In genomic region chr11:350723-351255, GRCh38 we compare ENCODE assay signal across 1 cellular context.
TF ChIP-seq lines count a peak whose summit lies in the region.

No MANE protein-coding gene starts in this region.

TF ChIP-seq in K562, 482 proteins besides CTCF, POLR2A, EP300 and RAD21 (continues in another document):
- TF ChIP-seq ZBTB7A (IDR thresholded peaks at IDR 0.05; ENCODE audit: borderline replicate concordance, control insufficient read depth, low read depth, low read length) (peak; percentile 68; the same call in 1 of the 2 replicates), KLF1 (tag; IDR thresholded peaks at IDR 0.05) (no peak), CXXC5 (CRISPR knock-in tag; IDR thresholded peaks at IDR 0.05) (peak; percentile 69), CBX3 (IDR thresholded peaks at IDR 0.05; ENCODE audit: borderline replicate concordance in 1 of 2, low read length in 2 of 2) (peak in 1 of 2 experiments; percentile 25; a peak in 1 of 3 replicates), FOXK2 (conservative IDR thresholded peaks at IDR 0.05 in 1 of 2, IDR thresholded peaks at IDR 0.05 in 1 of 2; ENCODE audit: low read depth in 2 of 2) (no peak), SMARCA4 (IDR thresholded peaks at IDR 0.05) (peak; percentile 60; the same call in 1 of the 2 replicates), DMBX1 (CRISPR knock-in tag; IDR thresholded peaks at IDR 0.05; ENCODE audit: borderline replicate concordance) (peak; percentile 61; the same call in 1 of the 2 replicates), HIVEP1 (CRISPR knock-in tag; IDR thresholded peaks at IDR 0.05) (peak; percentile 55; the same call in 1 of the 2 replicates), ZKSCAN8 (CRISPR knock-in tag; IDR thresholded peaks at IDR 0.05) (0 out of 2 replicates have a peak, but pooled peaks have one; percentile 71), DNMT1 (IDR thresholded peaks at IDR 0.05) (no peak), IFI16 (CRISPR knock-in tag; IDR thresholded peaks at IDR 0.05) (0 out of 2 replicates have a peak, but pooled peaks have one; percentile 39), ZBTB26 (CRISPR knock-in tag; IDR thresholded peaks at IDR 0.05) (no peak), ETV1 (tag; conservative IDR thresholded peaks at IDR 0.05; ENCODE audit: low read depth) (peak; percentile 31), ZNF165 (CRISPR knock-in tag; IDR thresholded peaks at IDR 0.05; ENCODE audit: borderline replicate concordance) (no peak), TBP (optimal IDR thresholded peaks at IDR 0.05; ENCODE audit: low read depth, low read length) (peak; percentile 38), NCOA2 (IDR thresholded peaks at IDR 0.05; ENCODE audit: partially characterized antibody in 2 of 2) (no peak), NFE2 (IDR thresholded peaks at IDR 0.05; ENCODE audit: low read depth) (no peak), ZBTB43 (CRISPR knock-in tag; IDR thresholded peaks at IDR 0.05) (no peak), HDAC1 (IDR thresholded peaks at IDR 0.05) (peak in 1 of 2 experiments; percentile 43; a peak in 1 of 4 replicates), HDAC2 (IDR thresholded peaks at IDR 0.05) (peak; percentile 45; the same call in 1 of the 2 replicates), THAP12 (CRISPR knock-in tag; IDR thresholded peaks at IDR 0.05) (no peak), ELF2 (CRISPR knock-in tag; IDR thresholded peaks at IDR 0.05) (0 out of 2 replicates have a peak, but pooled peaks have one; percentile 45), SMARCC2 (IDR thresholded peaks at IDR 0.05; ENCODE audit: low read depth) (peak; percentile 36; the same call in 1 of the 2 replicates), ZNF75A (CRISPR knock-in tag; IDR thresholded peaks at IDR 0.05) (peak; percentile 78; the same call in 1 of the 2 replicates), GATA2 (CRISPR knock-in tag; IDR thresholded peaks at IDR 0.05) (peak; percentile 71), MGA (IDR thresholded peaks at IDR 0.05) (peak; percentile 94), ZBTB17 (CRISPR knock-in tag; IDR thresholded peaks at IDR 0.05) (0 out of 2 replicates have a peak, but pooled peaks have one; percentile 19), MXI1 (IDR thresholded peaks at IDR 0.05; ENCODE audit: low read depth, low read length) (no peak), TRIM24 (IDR thresholded peaks at IDR 0.05) (no peak)
- TF ChIP-seq, protein P1, sequence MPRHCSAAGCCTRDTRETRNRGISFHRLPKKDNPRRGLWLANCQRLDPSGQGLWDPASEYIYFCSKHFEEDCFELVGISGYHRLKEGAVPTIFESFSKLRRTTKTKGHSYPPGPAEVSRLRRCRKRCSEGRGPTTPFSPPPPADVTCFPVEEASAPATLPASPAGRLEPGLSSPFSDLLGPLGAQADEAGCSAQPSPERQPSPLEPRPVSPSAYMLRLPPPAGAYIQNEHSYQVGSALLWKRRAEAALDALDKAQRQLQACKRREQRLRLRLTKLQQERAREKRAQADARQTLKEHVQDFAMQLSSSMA (CRISPR knock-in tag; IDR thresholded peaks at IDR 0.05), result no peak
- TF ChIP-seq, protein P2, sequence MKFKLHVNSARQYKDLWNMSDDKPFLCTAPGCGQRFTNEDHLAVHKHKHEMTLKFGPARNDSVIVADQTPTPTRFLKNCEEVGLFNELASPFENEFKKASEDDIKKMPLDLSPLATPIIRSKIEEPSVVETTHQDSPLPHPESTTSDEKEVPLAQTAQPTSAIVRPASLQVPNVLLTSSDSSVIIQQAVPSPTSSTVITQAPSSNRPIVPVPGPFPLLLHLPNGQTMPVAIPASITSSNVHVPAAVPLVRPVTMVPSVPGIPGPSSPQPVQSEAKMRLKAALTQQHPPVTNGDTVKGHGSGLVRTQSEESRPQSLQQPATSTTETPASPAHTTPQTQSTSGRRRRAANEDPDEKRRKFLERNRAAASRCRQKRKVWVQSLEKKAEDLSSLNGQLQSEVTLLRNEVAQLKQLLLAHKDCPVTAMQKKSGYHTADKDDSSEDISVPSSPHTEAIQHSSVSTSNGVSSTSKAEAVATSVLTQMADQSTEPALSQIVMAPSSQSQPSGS (CRISPR knock-in tag; IDR thresholded peaks at IDR 0.05), result no peak
- TF ChIP-seq, protein P3, sequence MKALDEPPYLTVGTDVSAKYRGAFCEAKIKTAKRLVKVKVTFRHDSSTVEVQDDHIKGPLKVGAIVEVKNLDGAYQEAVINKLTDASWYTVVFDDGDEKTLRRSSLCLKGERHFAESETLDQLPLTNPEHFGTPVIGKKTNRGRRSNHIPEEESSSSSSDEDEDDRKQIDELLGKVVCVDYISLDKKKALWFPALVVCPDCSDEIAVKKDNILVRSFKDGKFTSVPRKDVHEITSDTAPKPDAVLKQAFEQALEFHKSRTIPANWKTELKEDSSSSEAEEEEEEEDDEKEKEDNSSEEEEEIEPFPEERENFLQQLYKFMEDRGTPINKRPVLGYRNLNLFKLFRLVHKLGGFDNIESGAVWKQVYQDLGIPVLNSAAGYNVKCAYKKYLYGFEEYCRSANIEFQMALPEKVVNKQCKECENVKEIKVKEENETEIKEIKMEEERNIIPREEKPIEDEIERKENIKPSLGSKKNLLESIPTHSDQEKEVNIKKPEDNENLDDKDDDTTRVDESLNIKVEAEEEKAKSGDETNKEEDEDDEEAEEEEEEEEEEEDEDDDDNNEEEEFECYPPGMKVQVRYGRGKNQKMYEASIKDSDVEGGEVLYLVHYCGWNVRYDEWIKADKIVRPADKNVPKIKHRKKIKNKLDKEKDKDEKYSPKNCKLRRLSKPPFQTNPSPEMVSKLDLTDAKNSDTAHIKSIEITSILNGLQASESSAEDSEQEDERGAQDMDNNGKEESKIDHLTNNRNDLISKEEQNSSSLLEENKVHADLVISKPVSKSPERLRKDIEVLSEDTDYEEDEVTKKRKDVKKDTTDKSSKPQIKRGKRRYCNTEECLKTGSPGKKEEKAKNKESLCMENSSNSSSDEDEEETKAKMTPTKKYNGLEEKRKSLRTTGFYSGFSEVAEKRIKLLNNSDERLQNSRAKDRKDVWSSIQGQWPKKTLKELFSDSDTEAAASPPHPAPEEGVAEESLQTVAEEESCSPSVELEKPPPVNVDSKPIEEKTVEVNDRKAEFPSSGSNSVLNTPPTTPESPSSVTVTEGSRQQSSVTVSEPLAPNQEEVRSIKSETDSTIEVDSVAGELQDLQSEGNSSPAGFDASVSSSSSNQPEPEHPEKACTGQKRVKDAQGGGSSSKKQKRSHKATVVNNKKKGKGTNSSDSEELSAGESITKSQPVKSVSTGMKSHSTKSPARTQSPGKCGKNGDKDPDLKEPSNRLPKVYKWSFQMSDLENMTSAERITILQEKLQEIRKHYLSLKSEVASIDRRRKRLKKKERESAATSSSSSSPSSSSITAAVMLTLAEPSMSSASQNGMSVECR (CRISPR knock-in tag; IDR thresholded peaks at IDR 0.05), result no peak
